ENCODE assay signal across 25 cellular contexts in genomic region chr17:57531078-57531477, GRCh38.
A peak's percentile ranks its signal among the peaks of the same experiment; 100 is the strongest.
DNase-seq lines count a peak whose midpoint lies in the region; ATAC-seq and TF ChIP-seq lines count a peak whose summit lies in the region.
"Had no signal": no experiment of that assay in that cellular context is flagged by ENCODE, and none has a peak within 500 bp of the region (broad histone marks: within the 10 kb centered on the region; RNA-seq: fewer than 3 reads in every experiment).

No MANE protein-coding gene starts in this region.

- H3F3A ChIP-seq in SK-N-SH (replicated peaks; ENCODE audit: insufficient read depth) (no peaks in the 10 kb centered on the region), PC-3 (ENCODE audit: low read length, unreplicated experiment) (no peaks in the 10 kb centered on the region)

- no peaks in the 10 kb centered on the region for H3K9me3 Mint-ChIP-seq in naive B cell
- no peaks in the 10 kb centered on the region for H3K9me3 Mint-ChIP-seq in type B pancreatic cell
- H3K9me3 Mint-ChIP-seq: activated CD4-positive, alpha-beta T cell treated with anti-CD3 and anti-CD28 coated beads, Interleukin-2, amount 10 ng/mL, durations not matched to agents 24 days and 14 days; activated T-cell treated with anti-CD3 and anti-CD28 coated beads, Interleukin-2, amount 50 U/mL, for 4 hours; neural crest cell; stimulated activated memory B cell treated with anti-CD40 and anti-IgM and Interleukin-4, amounts not matched to agents 10 μg/mL and 1 μg/mL and 100 μg/mL, for 72 hours; T-helper 2 cell treated with Interferon-gamma antibody and Interleukin-4, amounts not matched to agents 5 μg/mL and 100 μg/mL, for 36 hours had no signal

- DNase-seq in SK-N-SH (no peak), PC-3 (no peak), naive B cell (no peak), type B pancreatic cell (ENCODE audit: extremely low spot score, unreplicated experiment) (no peak)
- DNase-seq: activated CD4-positive, alpha-beta T cell treated with anti-CD3 and anti-CD28 coated beads, Interleukin-2, amount 10 ng/mL, durations not matched to agents 24 days and 14 days; activated naive CD4-positive, alpha-beta T cell; activated T-cell treated with anti-CD3 and anti-CD28 coated beads, Interleukin-2, amount 50 U/mL, for 4 hours; AML-193; GDM1; left lung; midbrain; MV-4-11; NCI-H2107; NCI-H446 treated with DMSO at 0.1 percent for 48 hours; stimulated activated CD4-positive, alpha-beta T cell treated with anti-CD3 and anti-CD28 coated beads, Interleukin-12 subunit alpha, Interleukin-12 subunit beta, amount 100 ng/mL, for 4 hours; stimulated activated CD4-positive, alpha-beta T cell treated with anti-CD3 and anti-CD28 coated beads, Interleukin-4, amount 100 ng/mL, for 1 hour had no signal

- H3K4me3 Mint-ChIP-seq in naive B cell (no peak overlapping the region), type B pancreatic cell (no peak overlapping the region)
- H3K4me3 Mint-ChIP-seq: activated CD4-positive, alpha-beta T cell treated with anti-CD3 and anti-CD28 coated beads, Interleukin-2, amount 10 ng/mL, durations not matched to agents 24 days and 14 days; activated T-cell treated with anti-CD3 and anti-CD28 coated beads, Interleukin-2, amount 50 U/mL, for 4 hours; stimulated activated memory B cell treated with anti-CD40 and anti-IgM and Interleukin-4, amounts not matched to agents 10 μg/mL and 1 μg/mL and 100 μg/mL, for 72 hours; T-helper 2 cell treated with Interferon-gamma antibody and Interleukin-4, amounts not matched to agents 5 μg/mL and 100 μg/mL, for 36 hours had no signal

- H3K4me1 Mint-ChIP-seq in naive B cell = peaks cover 20 to 39% (median 34%) of the 10 kb centered on the region in 3 donors
- H3K4me1 Mint-ChIP-seq in type B pancreatic cell (ENCODE audit: unreplicated experiment) = peaks cover 56% of the 10 kb centered on the region

- intact Hi-C loops in PC-3 (cut with micrococcal nuclease) = no loop called here

- CTCF ChIA-PET in SK-N-SH (lab: Yijun Ruan, JAX) (interaction anchor here (1.0 to 1.6 kb wide), 6 partner anchors 51 to 302 kb away, joined by 3 to 5 read pairs (median 3); no protein-coding TSS in a partner anchor), PC-3 (lab: Charles Lee) (no interaction called here)

- BruUV-seq in PC-3 (replicated peaks; lab: Mats Ljungman, UMichigan) = TSS peak; percentile 11

- TF ChIP-seq EP300 in SK-N-SH (IDR thresholded peaks at IDR 0.05; ENCODE audit: borderline replicate concordance in 1 of 2, low read depth in 1 of 2, low read length in 1 of 2) = no peak

- peak overlapping the region in 1 of 2 experiments; percentile 96; a peak in 2 of 4 replicates for H3K27ac ChIP-seq in SK-N-SH (ENCODE audit: low read depth in 2 of 2, low read length in 1 of 2)
- H3K27ac ChIP-seq in PC-3 (ENCODE audit: low read length) = no peak overlapping the region
- H3K27ac ChIP-seq: left lung had no signal

- H3K79me2 ChIP-seq in SK-N-SH (ENCODE audit: insufficient read depth) (no peaks in the 10 kb centered on the region), PC-3 (ENCODE audit: low read length) (no peaks in the 10 kb centered on the region)

- POLR2A ChIA-PET in SK-N-SH (lab: Yijun Ruan, JAX) = interaction anchor here (1.4 kb wide), 1 partner anchor 91 kb away, joined by 3 read pairs; no protein-coding TSS in a partner anchor
- POLR2A ChIA-PET in PC-3 (lab: Charles Lee; ENCODE audit: unreplicated experiment) = no interaction called here

- no peaks in the 10 kb centered on the region for H3K9me2 ChIP-seq in SK-N-SH
- no peaks in the 10 kb centered on the region for H3K9me2 ChIP-seq in PC-3 (replicated peaks; ENCODE audit: low read length)

- no peak for TF ChIP-seq RAD21 in SK-N-SH (IDR thresholded peaks at IDR 0.05; ENCODE audit: low read length)

- no peak overlapping the region for H2AFZ ChIP-seq in SK-N-SH (ENCODE audit: low read depth)
- H2AFZ ChIP-seq in PC-3 (ENCODE audit: low read length) = no peak overlapping the region

- no peak for ATAC-seq in SK-N-SH treated with all-trans-retinoic acid at 6 μM for 48 hours
- no peak for ATAC-seq in PC-3
- no peak for ATAC-seq in naive B cell (ENCODE audit: low read depth in 2 of 2)
- ATAC-seq in GM21515 (IDR thresholded peaks at IDR 0.05; ENCODE audit: unreplicated experiment) = no peak
- ATAC-seq in esophagus mucosa = no peak
- ATAC-seq in HG03135 (IDR thresholded peaks at IDR 0.05; ENCODE audit: unreplicated experiment) = no peak
- ATAC-seq: activated T-cell treated with anti-CD3 and anti-CD28 coated beads, Interleukin-2, amount 50 U/mL, for 4 hours; left lung; sciatic nerve; stimulated activated memory B cell treated with anti-CD40 and anti-IgM and Interleukin-4, amounts not matched to agents 10 μg/mL and 1 μg/mL and 100 μg/mL, for 72 hours had no signal

- no peak for TF ChIP-seq CTCF in SK-N-SH (IDR thresholded peaks at IDR 0.05)
- TF ChIP-seq CTCF in PC-3 (conservative IDR thresholded peaks at IDR 0.05; ENCODE audit: low read depth, low read length) = no peak
- TF ChIP-seq CTCF in type B pancreatic cell (conservative IDR thresholded peaks at IDR 0.05) = no peak

- no peaks in the 10 kb centered on the region for H3K36me3 Mint-ChIP-seq in naive B cell
- peaks cover 16% of the 10 kb centered on the region for H3K36me3 Mint-ChIP-seq in type B pancreatic cell

- H4K20me1 ChIP-seq in SK-N-SH (ENCODE audit: insufficient read depth) = no peaks in the 10 kb centered on the region
- H4K20me1 ChIP-seq in PC-3 (ENCODE audit: low read length) = no peaks in the 10 kb centered on the region; the same call in 1 of the 2 replicates

- H3K4me2 ChIP-seq in SK-N-SH (peak overlapping the region; percentile 52; the same call in 1 of the 2 replicates), PC-3 (ENCODE audit: low read length) (no peak overlapping the region)

- H3K4me1 ChIP-seq in SK-N-SH (ENCODE audit: control insufficient read depth in 1 of 2, insufficient read depth in 2 of 2, low read depth in 1 of 2, low read length in 1 of 2) (peaks cover 28 to 84% of the 10 kb centered on the region in 2 experiments), PC-3 (ENCODE audit: insufficient read depth, low read length) (peaks cover 7% of the 10 kb centered on the region)

- H3K9me3 ChIP-seq in SK-N-SH = no peaks in the 10 kb centered on the region
- no peaks in the 10 kb centered on the region for H3K9me3 ChIP-seq in PC-3 (ENCODE audit: low read length)
- H3K9me3 ChIP-seq: left lung, uterus had no signal

- H3K27ac Mint-ChIP-seq in naive B cell = peak overlapping the region in 4 of 6 donors; percentile 3 to 76 (median 50)
- H3K27ac Mint-ChIP-seq in type B pancreatic cell = peak overlapping the region; percentile 39
- H3K27ac Mint-ChIP-seq: T-helper 2 cell treated with Interferon-gamma antibody and Interleukin-4, amounts not matched to agents 5 μg/mL and 100 μg/mL, for 36 hours had no signal

- WGBS in SK-N-SH (ENCODE audit: low lambda C conversion rate) = 91% methylated on average over 7 of the region's 7 CpGs

- H3K36me3 ChIP-seq in SK-N-SH (replicated peaks in 1 of 2; ENCODE audit: control insufficient read depth in 1 of 2, insufficient read depth in 2 of 2, low read length in 1 of 2) = no peaks in the 10 kb centered on the region
- H3K36me3 ChIP-seq in PC-3 (ENCODE audit: low read depth, low read length) = no peaks in the 10 kb centered on the region
- H3K36me3 ChIP-seq: uterus had no signal

- H3K27me3 ChIP-seq in SK-N-SH (ENCODE audit: insufficient read depth) = no peaks in the 10 kb centered on the region
- H3K27me3 ChIP-seq in PC-3 (ENCODE audit: low read length) = no peaks in the 10 kb centered on the region
- H3K27me3 ChIP-seq: left lung, uterus had no signal

- H3K9ac ChIP-seq in SK-N-SH (no peak overlapping the region), PC-3 (ENCODE audit: low read length) (no peak overlapping the region)

- no peaks in the 10 kb centered on the region for H3K27me3 Mint-ChIP-seq in naive B cell
- H3K27me3 Mint-ChIP-seq in type B pancreatic cell = no peaks in the 10 kb centered on the region
- H3K27me3 Mint-ChIP-seq: activated CD4-positive, alpha-beta T cell treated with anti-CD3 and anti-CD28 coated beads, Interleukin-2, amount 10 ng/mL, durations not matched to agents 24 days and 14 days; stimulated activated memory B cell treated with anti-CD40 and anti-IgM and Interleukin-4, amounts not matched to agents 10 μg/mL and 1 μg/mL and 100 μg/mL, for 72 hours had no signal

- H3K4me3 ChIP-seq in SK-N-SH (ENCODE audit: low read depth in 2 of 2, low read length in 1 of 2) (no peak overlapping the region), PC-3 (ENCODE audit: low read length) (no peak overlapping the region)
- H3K4me3 ChIP-seq: left lung, uterus had no signal

TF ChIP-seq in SK-N-SH, 30 proteins besides CTCF, POLR2A, EP300 and RAD21:
- TF ChIP-seq RCOR1 (IDR thresholded peaks at IDR 0.05; ENCODE audit: low read length) (0 out of 2 replicates have a peak, but pooled peaks have one; percentile 39), TAF1 (IDR thresholded peaks at IDR 0.05; ENCODE audit: borderline replicate concordance, low read depth, low read length) (no peak)

TF ChIP-seq in SK-N-SH treated with all-trans-retinoic acid at 6 μM for 48 hours, 23 proteins besides CTCF, POLR2A, EP300 and RAD21:
- TF ChIP-seq TSHZ2 (CRISPR knock-in tag; IDR thresholded peaks at IDR 0.05) (no peak), BACH2 (CRISPR knock-in tag; IDR thresholded peaks at IDR 0.05; ENCODE audit: borderline replicate concordance) (no peak), PPARA (CRISPR knock-in tag; IDR thresholded peaks at IDR 0.05; ENCODE audit: borderline replicate concordance) (no peak), RARB (CRISPR knock-in tag; IDR thresholded peaks at IDR 0.05) (no peak), ZFP3 (CRISPR knock-in tag; IDR thresholded peaks at IDR 0.05) (no peak)
